8 cellular contexts compared by ENCODE assay signal in genomic region chr6:111872521-111873177, GRCh38. TPM values are rescaled to one million over a fixed set of nuclear protein-coding genes. Genes with fewer than 3 reads are reported as not detected.
DNase-seq lines count a peak whose midpoint lies in the region; ATAC-seq, FAIRE-seq and TF ChIP-seq lines count a peak whose summit lies in the region.

No MANE protein-coding gene starts in this region.

- no peak overlapping the region for H2AFZ ChIP-seq in neuron (ENCODE audit: low read depth, low read length)

- H3K36me3 ChIP-seq in neuron (ENCODE audit: insufficient read depth, low read length) = peaks cover 4% of the 10 kb centered on the region
- H3K36me3 ChIP-seq in thoracic aorta = no peaks in the 10 kb centered on the region

- peak overlapping the region; percentile 53 to 68 for H3K27ac ChIP-seq in thoracic aorta

- H3K9me3 ChIP-seq in neuron (ENCODE audit: low read length) (no peaks in the 10 kb centered on the region), thoracic aorta (no peaks in the 10 kb centered on the region)

- DNase-seq in GM12892 (ENCODE audit: insufficient read length) = no peak
- peak; percentile 60 for DNase-seq in NCI-H2227 (lab: John Stamatoyannopoulos, UW; ENCODE audit: unreplicated experiment)
- DNase-seq in activated T-cell treated with anti-CD3 and anti-CD28 coated beads, Interleukin-2, amount 50 U/mL, for 48 hours = peak; percentile 70 to 72
- DNase-seq in fibroblast of the aortic adventitia (ENCODE audit: low read depth) = peak; percentile 55
- DNase-seq in thoracic aorta (ENCODE audit: low spot score) = no peak
- no peak for DNase-seq in CD1c-positive myeloid dendritic cell (ENCODE audit: extremely low spot score)

- peak; percentile 26 for ATAC-seq in HG02642 (IDR thresholded peaks at IDR 0.05; ENCODE audit: poor library complexity, unreplicated experiment)
- peak; percentile 17 for ATAC-seq in thoracic aorta (ENCODE audit: insufficient number of reproducible peaks, low FRiP score, low read depth)

- peak overlapping the region; percentile 80 for H3K4me3 ChIP-seq in fibroblast of the aortic adventitia (ENCODE audit: low read depth, low read length)
- H3K4me3 ChIP-seq in neuron (ENCODE audit: low read length) = peak overlapping the region; percentile 64
- peak overlapping the region; percentile 80 for H3K4me3 ChIP-seq in thoracic aorta

- H3K27me3 ChIP-seq in neuron (ENCODE audit: insufficient read depth, low read length) (no peaks in the 10 kb centered on the region), thoracic aorta (replicated peaks; ENCODE audit: insufficient read depth) (no peaks in the 10 kb centered on the region)

- peak; percentile 77 for FAIRE-seq in GM12892 (lab: Jason Lieb, UNC)

- peaks cover 28% of the 10 kb centered on the region for H3K4me1 ChIP-seq in neuron (ENCODE audit: insufficient read depth, low read length)
- H3K4me1 ChIP-seq in thoracic aorta (ENCODE audit: control insufficient read depth in 1 of 2, low read depth in 2 of 2) = peaks cover 4 to 20% of the 10 kb centered on the region in 2 donors

- no peak for TF ChIP-seq POLR2A in GM12892 (IDR thresholded peaks at IDR 0.05; ENCODE audit: low read depth, low read length)

- TF ChIP-seq CTCF in fibroblast of the aortic adventitia (IDR thresholded peaks at IDR 0.05; ENCODE audit: insufficient read depth, low read length) = no peak
- peak; percentile 15 for TF ChIP-seq CTCF in thoracic aorta (IDR thresholded peaks at IDR 0.05)

RNA-seq across cellular contexts. Expression of gene FYN, which starts 0.6 kb away (rescaled TPM):
- 4.2 TPM for polyA plus RNA-seq in GM12892 (2012; ENCODE audit: missing spikeins)
- total RNA-seq in fibroblast of the aortic adventitia (ENCODE audit: low replicate concordance) (91.9 and 137 TPM in 2 replicates), thoracic aorta (10 to 100 TPM; 55.5 to 72.5 TPM)

Comparison
In these comparisons a context has a peak if more than half of its experiments do, and no peak if none do; other contexts are left out.
1. DNase-seq: peak in NCI-H2227 (single experiment), activated T-cell treated with anti-CD3 and anti-CD28 coated beads, Interleukin-2, amount 50 U/mL, for 48 hours (2 of 2) and fibroblast of the aortic adventitia (single experiment); none in GM12892 (single experiment), thoracic aorta (single experiment) and CD1c-positive myeloid dendritic cell (single experiment).
2. Peak in every context shown above with its lines, with median percentiles within 50 percentile points of each other: H3K4me3 ChIP-seq.